38 cellular contexts compared by ENCODE assay signal in genomic region chr10:14518141-14518540, GRCh38.
"Had no signal": no experiment of that assay in that cellular context is flagged by ENCODE, and none has a peak within 500 bp of the region (broad histone marks: within the 10 kb centered on the region; RNA-seq: fewer than 3 reads in every experiment).

No MANE protein-coding gene starts in this region.

- H3K4me3 Mint-ChIP-seq: activated B cell treated with CpG ODN at 0.5 μM for 24 hours; activated CD4-positive, alpha-beta memory T cell treated with anti-CD3 and anti-CD28 coated beads for 36 hours; activated naive CD8-positive, alpha-beta T cell treated with anti-CD3 and anti-CD28 coated beads, Interleukin-2, amount 10 ng/mL, durations not matched to agents 7 days and 5 days; activated T-cell treated with anti-CD3 and anti-CD28 coated beads, Interleukin-2, amount 50 U/mL, for 72 hours; activated T-helper 17 cell treated with anti-CD3 and anti-CD28 coated beads, Interleukin-2, amount 50 U/mL, for 72 hours; T-cell had no signal

- H3K27ac Mint-ChIP-seq: activated B cell treated with CpG ODN at 0.5 μM for 24 hours; activated CD4-positive, alpha-beta memory T cell treated with anti-CD3 and anti-CD28 coated beads for 36 hours; activated naive CD8-positive, alpha-beta T cell treated with anti-CD3 and anti-CD28 coated beads, Interleukin-2, amount 10 ng/mL, durations not matched to agents 7 days and 5 days; activated T-helper 17 cell treated with anti-CD3 and anti-CD28 coated beads, Interleukin-2, amount 50 U/mL, for 72 hours; T-cell had no signal

- FAIRE-seq: astrocyte had no signal

- H3K9me3 Mint-ChIP-seq: activated B cell treated with CpG ODN at 0.5 μM for 24 hours; activated T-cell treated with anti-CD3 and anti-CD28 coated beads, Interleukin-2, amount 50 U/mL, for 72 hours; activated T-helper 17 cell treated with anti-CD3 and anti-CD28 coated beads, Interleukin-2, amount 50 U/mL, for 72 hours had no signal

- H3K4me1 ChIP-seq: adrenal gland, body of pancreas, breast epithelium, Peyer's patch, SJSA1 had no signal

- H3K9me3 ChIP-seq: adrenal gland, body of pancreas, breast epithelium, Peyer's patch, SJSA1, SK-N-SH had no signal

- H3K4me2 ChIP-seq: SK-N-SH had no signal

- H3K27ac ChIP-seq: adrenal gland, body of pancreas, breast epithelium, Peyer's patch, SJSA1, VCaP had no signal

- H3K9ac ChIP-seq: SK-N-SH had no signal

- H3K27me3 ChIP-seq: adrenal gland, body of pancreas, breast epithelium, Peyer's patch, SJSA1 had no signal

- H3K27me3 Mint-ChIP-seq: activated B cell treated with CpG ODN at 0.5 μM for 24 hours; activated CD4-positive, alpha-beta memory T cell treated with anti-CD3 and anti-CD28 coated beads for 36 hours; activated naive CD8-positive, alpha-beta T cell treated with anti-CD3 and anti-CD28 coated beads, Interleukin-2, amount 10 ng/mL, durations not matched to agents 7 days and 5 days; activated T-helper 17 cell treated with anti-CD3 and anti-CD28 coated beads, Interleukin-2, amount 50 U/mL, for 72 hours; T-cell had no signal

- H3K4me3 ChIP-seq: adrenal gland, body of pancreas, breast epithelium, Peyer's patch, SJSA1 had no signal

- DNase-seq: activated B cell treated with CpG ODN at 0.5 μM for 24 hours; activated CD4-positive, alpha-beta memory T cell treated with anti-CD3 and anti-CD28 coated beads for 36 hours; activated CD4-positive, alpha-beta T cell treated with anti-CD3 and anti-CD28 coated beads for 4 hours; activated CD4-positive, alpha-beta T cell treated with anti-CD3 and anti-CD28 coated beads, Interleukin-2, amount 50 U/mL, for 1 hour; activated CD4-positive, CD25-positive, alpha-beta regulatory T cell treated with anti-CD3 and anti-CD28 coated beads, Interleukin-2, amount 50 U/mL, for 72 hours; activated CD8-positive, alpha-beta memory T cell treated with anti-CD3 and anti-CD28 coated beads, Interleukin-2, amount 50 U/mL, for 4 hours; activated effector memory CD4-positive, alpha-beta T cell treated with anti-CD3 and anti-CD28 coated beads, Interleukin-2, amount 50 U/mL, for 16 hours; activated naive CD4-positive, alpha-beta T cell; activated naive CD4-positive, alpha-beta T cell treated with anti-CD3 and anti-CD28 coated beads, Interleukin-2, amount 50 U/mL, for 16 hours; activated naive CD8-positive, alpha-beta T cell treated with anti-CD3 and anti-CD28 coated beads, Interleukin-2, amount 10 ng/mL, durations not matched to agents 7 days and 5 days; activated T-cell treated with anti-CD3 and anti-CD28 coated beads for 4 hours; activated T-cell treated with anti-CD3 and anti-CD28 coated beads, Interleukin-2, amount 50 U/mL, for 72 hours; adrenal gland; body of pancreas; NCI-H1092 treated with DMSO at 0.1 percent for 48 hours; NCI-H1417; NCI-H146; NCI-H187; NCI-H2029 treated with DMSO at 0.1 percent for 48 hours; NCI-H2107; NCI-H2171; NCI-H510A; NCI-H526; NCI-H748 treated with DMSO at 0.1 percent for 48 hours; NK-92 treated with Interleukin-12 subunit alpha and Interleukin-12 subunit beta, amount 100 ng/mL, for 24 hours; PC-3; Peyer's patch; RPMI8226; SHP77 treated with DMSO at 0.1 percent for 48 hours; SK-N-SH; T-cell; T-helper 2 cell; T-helper 9 cell had no signal

- ATAC-seq: activated T-cell treated with anti-CD3 and anti-CD28 coated beads, Interleukin-2, amount 50 U/mL, for 72 hours; activated T-helper 17 cell treated with anti-CD3 and anti-CD28 coated beads, Interleukin-2, amount 50 U/mL, for 72 hours; body of pancreas; PC-3; T-cell had no signal
